ENCODE assay signal across 22 cellular contexts in genomic region chr1:230853736-230854135, GRCh38.
"Had no signal": no experiment of that assay in that cellular context is flagged by ENCODE, and none has a peak within 500 bp of the region (broad histone marks: within the 10 kb centered on the region; RNA-seq: fewer than 3 reads in every experiment).

No MANE protein-coding gene starts in this region.

- H3K9me3 Mint-ChIP-seq: activated naive CD4-positive, alpha-beta T cell treated with anti-CD3 and anti-CD28 coated beads, Interleukin-2, amount 10 ng/mL, durations not matched to agents 7 days and 5 days; activated naive CD8-positive, alpha-beta T cell treated with anti-CD3 and anti-CD28 coated beads, Interleukin-2, amount 50 U/mL, for 24 hours; activated T-cell treated with anti-CD3 and anti-CD28 coated beads, Interleukin-2, amount 50 U/mL, for 4 hours; effector memory CD8-positive, alpha-beta T cell; T-helper 1 cell treated with Interleukin-12 subunit alpha and Interleukin-12 subunit beta and Interleukin-4 antibody, amounts not matched to agents 30 μg/mL and 1 μg/mL, for 36 hours had no signal

- H3K27ac ChIP-seq: brain microvascular endothelial cell, lower lobe of right lung had no signal

- DNase-seq: activated CD4-positive, alpha-beta T cell treated with anti-CD3 and anti-CD28 coated beads, Interleukin-2, amount 50 U/mL, for 1 hour; activated CD4-positive, CD25-positive, alpha-beta regulatory T cell treated with anti-CD3 and anti-CD28 coated beads, Interleukin-2, amount 50 U/mL, for 72 hours; activated CD8-positive, alpha-beta memory T cell treated with anti-CD3 and anti-CD28 coated beads, Interleukin-2, amount 50 U/mL, for 4 hours; activated naive CD4-positive, alpha-beta T cell treated with anti-CD3 and anti-CD28 coated beads, Interleukin-2, amount 10 ng/mL, durations not matched to agents 7 days and 5 days; activated naive CD8-positive, alpha-beta T cell treated with anti-CD3 and anti-CD28 coated beads, Interleukin-2, amount 50 U/mL, for 24 hours; activated T-cell treated with anti-CD3 and anti-CD28 coated beads, Interleukin-2, amount 50 U/mL, for 4 hours; anterior cingulate cortex; brain microvascular endothelial cell; cerebellar nuclear complex; dermis blood vessel endothelial cell; effector memory CD8-positive, alpha-beta T cell; hippocampal formation; left cardiac atrium; lower lobe of right lung; nephron progenitor cell; occipital lobe; stimulated activated CD4-positive, alpha-beta T cell treated with anti-CD3 and anti-CD28 coated beads, Interleukin-12 subunit alpha, Interleukin-12 subunit beta, amount 100 ng/mL, for 4 hours; stimulated activated CD4-positive, alpha-beta T cell treated with anti-CD3 and anti-CD28 coated beads, Interleukin-1b, Interleukin-23, amount 100 ng/mL, for 48 hours; stimulated activated CD8-positive, alpha-beta memory T cell treated with anti-CD3 and anti-CD28 coated beads, Interleukin-4, amount 100 ng/mL, for 48 hours; stimulated activated naive CD4-positive, alpha-beta T cell; upper lobe of left lung had no signal

- H3K4me1 Mint-ChIP-seq: activated naive CD4-positive, alpha-beta T cell treated with anti-CD3 and anti-CD28 coated beads, Interleukin-2, amount 10 ng/mL, durations not matched to agents 7 days and 5 days; activated naive CD8-positive, alpha-beta T cell treated with anti-CD3 and anti-CD28 coated beads, Interleukin-2, amount 50 U/mL, for 24 hours had no signal

- H3K36me3 Mint-ChIP-seq: activated naive CD4-positive, alpha-beta T cell treated with anti-CD3 and anti-CD28 coated beads, Interleukin-2, amount 10 ng/mL, durations not matched to agents 7 days and 5 days had no signal

- H3K27ac Mint-ChIP-seq: activated naive CD4-positive, alpha-beta T cell treated with anti-CD3 and anti-CD28 coated beads, Interleukin-2, amount 10 ng/mL, durations not matched to agents 7 days and 5 days; activated naive CD8-positive, alpha-beta T cell treated with anti-CD3 and anti-CD28 coated beads, Interleukin-2, amount 50 U/mL, for 24 hours; effector memory CD8-positive, alpha-beta T cell; nephron progenitor cell; T-helper 1 cell treated with Interleukin-12 subunit alpha and Interleukin-12 subunit beta and Interleukin-4 antibody, amounts not matched to agents 30 μg/mL and 1 μg/mL, for 36 hours had no signal

- ATAC-seq: activated naive CD8-positive, alpha-beta T cell treated with anti-CD3 and anti-CD28 coated beads, Interleukin-2, amount 50 U/mL, for 24 hours; activated T-cell treated with anti-CD3 and anti-CD28 coated beads, Interleukin-2, amount 50 U/mL, for 4 hours; effector memory CD8-positive, alpha-beta T cell; left cardiac atrium; lower lobe of right lung had no signal

- H3K4me3 ChIP-seq: lower lobe of right lung, upper lobe of left lung had no signal

- H3K4me3 Mint-ChIP-seq: activated naive CD4-positive, alpha-beta T cell treated with anti-CD3 and anti-CD28 coated beads, Interleukin-2, amount 10 ng/mL, durations not matched to agents 7 days and 5 days; activated naive CD8-positive, alpha-beta T cell treated with anti-CD3 and anti-CD28 coated beads, Interleukin-2, amount 50 U/mL, for 24 hours; activated T-cell treated with anti-CD3 and anti-CD28 coated beads, Interleukin-2, amount 50 U/mL, for 4 hours; effector memory CD8-positive, alpha-beta T cell; nephron progenitor cell; T-helper 1 cell treated with Interleukin-12 subunit alpha and Interleukin-12 subunit beta and Interleukin-4 antibody, amounts not matched to agents 30 μg/mL and 1 μg/mL, for 36 hours had no signal

- H3K27me3 ChIP-seq: brain microvascular endothelial cell, upper lobe of left lung had no signal

- H3K27me3 Mint-ChIP-seq: activated naive CD4-positive, alpha-beta T cell treated with anti-CD3 and anti-CD28 coated beads, Interleukin-2, amount 10 ng/mL, durations not matched to agents 7 days and 5 days; activated naive CD8-positive, alpha-beta T cell treated with anti-CD3 and anti-CD28 coated beads, Interleukin-2, amount 50 U/mL, for 24 hours; effector memory CD8-positive, alpha-beta T cell had no signal
